Comparison of ENCODE assay signal across 8 cellular contexts in the genomic region with DNA sequence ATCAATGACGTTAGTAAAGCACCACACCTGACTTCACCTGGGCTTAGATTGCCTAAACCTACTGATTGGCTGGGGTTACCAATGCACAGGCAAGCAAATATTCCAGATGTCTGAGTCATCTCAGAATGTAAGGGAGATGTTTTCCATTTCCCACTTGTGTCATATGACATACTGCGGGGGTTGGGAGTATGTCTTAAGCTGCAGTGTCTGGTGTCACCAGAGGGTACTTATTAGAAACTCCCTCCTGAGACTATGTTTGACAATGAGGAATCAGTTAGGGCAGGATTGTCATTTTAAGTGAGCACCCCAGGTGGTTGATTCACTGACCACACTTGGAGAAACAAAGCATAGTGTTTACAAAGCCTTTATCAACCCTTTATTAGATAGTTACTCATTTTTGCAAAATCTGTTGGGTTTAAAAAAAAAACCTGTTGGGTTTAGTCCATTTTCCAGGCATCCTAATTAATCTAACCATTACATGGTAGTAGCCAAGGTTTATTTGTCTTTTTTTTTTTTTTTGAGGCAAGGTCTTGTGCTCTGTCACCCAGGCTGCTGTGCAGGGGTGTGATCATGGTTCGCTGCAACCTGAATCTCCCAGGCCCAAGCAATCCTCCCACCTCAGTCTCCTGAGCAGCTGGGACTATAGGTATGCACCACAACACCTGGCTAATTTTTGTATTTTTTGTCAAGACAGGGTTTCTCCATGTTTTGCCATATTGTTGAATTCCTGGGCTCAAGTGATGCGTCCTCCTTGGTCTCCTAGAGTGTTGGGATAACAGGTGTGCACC.
DNase-seq lines count a peak whose midpoint lies in the region; ATAC-seq and TF ChIP-seq lines count a peak whose summit lies in the region.

No MANE protein-coding gene starts in this region.

- H3K9me3 ChIP-seq in PC-9 (ENCODE audit: insufficient read depth, low read depth), result peaks cover 7% of the 10 kb centered on the region; the same call in 1 of the 2 replicates
- no peaks in the 10 kb centered on the region for H3K9me3 ChIP-seq in gastroesophageal sphincter
- no peaks in the 10 kb centered on the region for H3K9me3 ChIP-seq in ascending aorta

- intact Hi-C loops in PC-9 (cut with micrococcal nuclease; ENCODE audit: unreplicated experiment) (loop anchor here (1.0 to 10.0 kb wide), 5 partner anchors 12 to 351 kb away; a partner anchor contains a TSS), ascending aorta (cut with DNase I) (loop anchor here (5.0 kb wide), 1 partner anchor 47 kb away; no protein-coding TSS in a partner anchor)

- no peak for TF ChIP-seq POLR2A in gastroesophageal sphincter (IDR thresholded peaks at IDR 0.05)

- H3K4me3 ChIP-seq in HFF-Myc (replicated peaks; ENCODE audit: low read depth, low read length), result no peak overlapping the region
- H3K4me3 ChIP-seq in PC-9, result no peak overlapping the region
- H3K4me3 ChIP-seq in gastroesophageal sphincter, result no peak overlapping the region
- no peak overlapping the region for H3K4me3 ChIP-seq in ascending aorta

- WGBS in gastroesophageal sphincter (ENCODE audit: low coverage in 1 of 2), 2 donors, result 83 to 91% methylated on average over 4 of the region's 4 CpGs

- no peaks in the 10 kb centered on the region for H3K9me2 ChIP-seq in PC-9 (ENCODE audit: insufficient read depth)

- in situ Hi-C loops in ACHN (cut with HindIII; ENCODE audit: low pct_ligation_motif_present, low pct_unique_long_range_greater_than_20kb, low sequenced_read_pairs), result no loop called here

- TF ChIP-seq EP300 in gastroesophageal sphincter (IDR thresholded peaks at IDR 0.05), result no peak

- peaks cover 52% of the 10 kb centered on the region for H3F3A ChIP-seq in PC-9 (ENCODE audit: insufficient read depth, low read depth)

- DNase-seq in ACHN (peak; percentile 89), HFF-Myc (ENCODE audit: extremely low read depth, low read depth) (peak; percentile 75), PC-9 (peak; percentile 74 to 98), ascending aorta (ENCODE audit: low spot score in 2 of 2) (no peak), inferior parietal cortex (ENCODE audit: extremely low spot score) (no peak)
- DNase-seq in stimulated activated CD8-positive, alpha-beta memory T cell treated with anti-CD3 and anti-CD28 coated beads, Interleukin-4, amount 100 ng/mL, for 48 hours, result no peak

- H2AFZ ChIP-seq in PC-9, result no peak overlapping the region

- POLR2A ChIA-PET in PC-9 (lab: Charles Lee; ENCODE audit: unreplicated experiment), result interaction anchor here (0.6 kb wide), 1 partner anchor 509 kb away, joined by 3 read pairs; no protein-coding TSS in a partner anchor

- TSS peak; percentile 9 for BruUV-seq in PC-9 (replicated peaks; lab: Mats Ljungman, UMichigan)

- H3K27me3 ChIP-seq in PC-9 (ENCODE audit: insufficient read depth, low read depth) (no peaks in the 10 kb centered on the region), gastroesophageal sphincter (no peaks in the 10 kb centered on the region), ascending aorta (no peaks in the 10 kb centered on the region)

- H3K4me1 ChIP-seq in PC-9 (replicated peaks; ENCODE audit: insufficient read depth), result peaks cover 67% of the 10 kb centered on the region
- H3K4me1 ChIP-seq in gastroesophageal sphincter, result peaks cover 9 to 49% (median 25%) of the 10 kb centered on the region in 3 donors
- H3K4me1 ChIP-seq in ascending aorta, result peaks cover 10 to 17% of the 10 kb centered on the region in 2 donors

- H3K27ac ChIP-seq in PC-9, result peak overlapping the region; percentile 93
- H3K27ac ChIP-seq in gastroesophageal sphincter, result peak overlapping the region in 3 of 4 donors; percentile 18 to 46 (median 46)
- no peak overlapping the region for H3K27ac ChIP-seq in ascending aorta

- peaks cover 38% of the 10 kb centered on the region for H3K79me2 ChIP-seq in PC-9 (ENCODE audit: low read depth)

- no peak overlapping the region; the same call in 1 of the 2 replicates for H3K4me2 ChIP-seq in PC-9

- CTCF ChIA-PET in PC-9 (lab: Charles Lee), result no interaction called here

- TF ChIP-seq CTCF in HFF-Myc (IDR thresholded peaks at IDR 0.05; ENCODE audit: low read depth, low read length, missing control alignments) (no peak), PC-9 (conservative IDR thresholded peaks at IDR 0.05) (no peak), gastroesophageal sphincter (IDR thresholded peaks at IDR 0.05) (no peak), ascending aorta (IDR thresholded peaks at IDR 0.05) (no peak)

- H3K36me3 ChIP-seq in PC-9 (ENCODE audit: low read depth), result peaks cover 21% of the 10 kb centered on the region; the same call in 1 of the 2 replicates
- H3K36me3 ChIP-seq in gastroesophageal sphincter, result no peaks in the 10 kb centered on the region
- H3K36me3 ChIP-seq in ascending aorta, result no peaks in the 10 kb centered on the region

- ATAC-seq in gastroesophageal sphincter (no peak), HG03175 (IDR thresholded peaks at IDR 0.05; ENCODE audit: unreplicated experiment) (no peak)

- H4K20me1 ChIP-seq in PC-9 (ENCODE audit: insufficient read depth), result no peaks in the 10 kb centered on the region

Comparison
In these comparisons a context has a peak if more than half of its experiments do, and no peak if none do; other contexts are left out.
1. DNase-seq: peak in ACHN (single experiment), HFF-Myc (single experiment) and PC-9 (2 of 2); none in ascending aorta (0 of 2), inferior parietal cortex (single experiment) and stimulated activated CD8-positive, alpha-beta memory T cell treated with anti-CD3 and anti-CD28 coated beads, Interleukin-4, amount 100 ng/mL, for 48 hours (single experiment).
2. H3K27ac ChIP-seq: peak in PC-9 (single experiment) and gastroesophageal sphincter (3 of 4); none in ascending aorta (0 of 2).